ENCODE assay signal across 30 cellular contexts in genomic region chr12:154058-154457, GRCh38. TPM values are rescaled to one million over a fixed set of nuclear protein-coding genes. Genes with fewer than 3 reads are reported as not detected.
"Had no signal": no experiment of that assay in that cellular context is flagged by ENCODE, and none has a peak within 500 bp of the region (broad histone marks: within the 10 kb centered on the region; RNA-seq: fewer than 3 reads in every experiment).

No MANE protein-coding gene starts in this region.

- DNase-seq: activated B cell treated with CpG ODN at 0.5 μM for 24 hours; activated CD4-positive, alpha-beta memory T cell treated with anti-CD3 and anti-CD28 coated beads for 36 hours; activated CD4-positive, alpha-beta T cell treated with anti-CD3 and anti-CD28 coated beads for 4 hours; activated CD4-positive, alpha-beta T cell treated with anti-CD3 and anti-CD28 coated beads, Interleukin-2, amount 50 U/mL, for 1 hour; activated CD4-positive, CD25-positive, alpha-beta regulatory T cell treated with anti-CD3 and anti-CD28 coated beads, Interleukin-2, amount 50 U/mL, for 72 hours; activated CD8-positive, alpha-beta memory T cell treated with anti-CD3 and anti-CD28 coated beads, Interleukin-2, amount 50 U/mL, for 4 hours; activated gamma-delta T cell treated with Interleukin-2 at 50 U/mL for 16 hours; activated naive CD4-positive, alpha-beta T cell treated with anti-CD3 and anti-CD28 coated beads for 36 hours; activated naive CD8-positive, alpha-beta T cell treated with anti-CD3 and anti-CD28 coated beads, Interleukin-2, amount 50 U/mL, for 24 hours; activated T-cell treated with anti-CD3 and anti-CD28 coated beads for 4 hours; activated T-cell treated with anti-CD3 and anti-CD28 coated beads, Interleukin-2, amount 50 U/mL, for 4 hours; central memory CD4-positive, alpha-beta T cell; NCI-H1105; NCI-H1417 treated with DMSO at 0.1 percent for 48 hours; NCI-H1930; NCI-H345; NCI-H524 treated with DMSO at 0.1 percent for 48 hours; PC-3; Peyer's patch; RPMI8226; SHP77 treated with DMSO at 0.1 percent for 48 hours; SK-N-SH; T-helper 1 cell; T-helper 2 cell; T-helper 9 cell had no signal

- H3K27ac ChIP-seq: SJSA1, VCaP had no signal

- H3K9me3 ChIP-seq: Peyer's patch, SJSA1, SK-N-SH had no signal

- H3K9ac ChIP-seq: SK-N-SH had no signal

- H3K36me3 ChIP-seq: Peyer's patch, SJSA1 had no signal

- H3K27me3 ChIP-seq: Peyer's patch had no signal

- ATAC-seq: activated naive CD8-positive, alpha-beta T cell treated with anti-CD3 and anti-CD28 coated beads, Interleukin-2, amount 50 U/mL, for 24 hours; activated T-cell treated with anti-CD3 and anti-CD28 coated beads, Interleukin-2, amount 50 U/mL, for 4 hours; PC-3 had no signal

- H3K4me1 ChIP-seq: SJSA1 had no signal

- H3K4me3 ChIP-seq: Peyer's patch, SJSA1 had no signal

RNA-seq across cellular contexts. Expression of gene SLC6A12, which starts 59.9 kb away (rescaled TPM):
- total RNA-seq: activated B cell treated with CpG ODN at 0.5 μM for 24 hours; activated T-helper 1 cell treated with anti-CD3 and anti-CD28 coated beads, Interleukin-12 subunit alpha, Interleukin-12 subunit beta, Interleukin-2, Interleukin-4 antibody, amounts not matched to agents 30 ng/mL and 10 ng/mL and 1 ng/mL, durations not matched to agents 14 hours and 24 hours and 36 hours; MCF 10A; NCI-H460; PC-3; SJSA1 had no signal
